31 cellular contexts compared by ENCODE assay signal in the genomic region with DNA sequence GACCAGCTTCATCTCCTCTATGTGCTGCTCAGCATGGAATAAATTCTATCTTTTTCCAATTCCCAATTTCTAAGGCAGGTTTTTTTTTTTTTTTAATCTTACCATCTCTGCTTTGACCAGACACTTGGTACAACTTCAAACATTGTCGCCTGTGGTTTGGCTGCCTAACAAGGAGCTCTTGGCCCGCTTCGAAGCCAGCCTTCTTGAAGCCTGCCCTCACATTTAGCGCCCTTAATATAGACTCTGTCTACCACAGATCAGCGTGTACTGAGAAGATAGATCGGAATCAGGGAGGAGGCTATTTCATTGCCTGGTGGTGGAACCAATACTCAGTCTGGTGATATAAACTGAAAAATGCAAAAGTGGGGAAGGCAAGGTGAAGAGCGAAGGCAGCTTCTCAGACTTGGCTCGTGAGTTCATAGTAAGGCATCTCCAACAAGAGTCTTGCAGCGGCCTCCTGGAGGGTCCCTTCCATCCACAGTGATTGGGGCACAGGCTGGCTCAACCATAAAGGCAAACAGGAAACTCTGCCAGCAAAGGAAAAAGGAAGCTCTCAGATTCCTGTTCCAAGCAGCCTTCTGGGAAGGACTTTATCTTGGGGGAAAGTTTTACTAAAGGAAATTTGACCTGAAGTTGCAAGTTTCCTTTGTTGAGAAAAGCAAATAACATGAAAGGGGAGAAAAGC.
DNase-seq lines count a peak whose midpoint lies in the region; ATAC-seq, FAIRE-seq and TF ChIP-seq lines count a peak whose summit lies in the region.
"Had no signal": no experiment of that assay in that cellular context is flagged by ENCODE, and none has a peak within 500 bp of the region (broad histone marks: within the 10 kb centered on the region; RNA-seq: fewer than 3 reads in every experiment).

No MANE protein-coding gene starts in this region.

- no peaks in the 10 kb centered on the region for H3K27me3 ChIP-seq in DND-41 (ENCODE audit: insufficient read depth, low read length, poor library complexity)
- H3K27me3 ChIP-seq: BE2C, cardiac muscle cell, ovary, right atrium auricular region had no signal

- H3K9ac ChIP-seq in DND-41 (ENCODE audit: low read depth, low read length), result no peak overlapping the region

- FAIRE-seq in H54 (lab: Jason Lieb, UNC), result no peak
- FAIRE-seq: G401.6, HTR-8/SVneo, keratinocyte had no signal

- no peak overlapping the region for H3K4me3 ChIP-seq in DND-41 (ENCODE audit: low read depth in 1 of 2, low read length in 2 of 2)
- H3K4me3 ChIP-seq: cardiac muscle cell, coronary artery, HAP-1, ovary, right atrium auricular region had no signal

- no peak overlapping the region for H3K27ac ChIP-seq in DND-41 (ENCODE audit: low read length)
- H3K27ac ChIP-seq: cardiac muscle cell, coronary artery, ovary, right atrium auricular region had no signal

- DNase-seq in DND-41 (peak; percentile 36), NCI-H2196 treated with DMSO at 0.1 percent for 48 hours (lab: John Stamatoyannopoulos, UW; ENCODE audit: unreplicated experiment) (peak; percentile 19), astrocyte of the hippocampus (ENCODE audit: low read depth, low spot score) (peak; percentile 65), nephron progenitor cell (no peak), H54 (ENCODE audit: insufficient read length, low spot score) (no peak), SW480 (ENCODE audit: low spot score) (no peak)
- DNase-seq in central memory CD4-positive, alpha-beta T cell, result no peak
- DNase-seq: activated B cell treated with CpG ODN at 0.5 μM for 24 hours; activated CD8-positive, alpha-beta memory T cell treated with anti-CD3 and anti-CD28 coated beads, Interleukin-2, amount 10 ng/mL, durations not matched to agents 7 days and 5 days; activated naive CD4-positive, alpha-beta T cell; activated T-cell treated with anti-CD3 and anti-CD28 coated beads, Interleukin-2, amount 50 U/mL, for 48 hours; amniotic stem cell; BE2C; CD8-positive, alpha-beta memory T cell; KG1; midbrain; MM.1S; naive thymus-derived CD8-positive, alpha-beta T cell; NCI-H2081; ovary; stimulated activated CD4-positive, alpha-beta T cell treated with anti-CD3 and anti-CD28 coated beads, Interleukin-2, amount 100 ng/mL, for 24 hours; trophoblast cell had no signal

- no peak overlapping the region for H3K4me2 ChIP-seq in DND-41 (ENCODE audit: insufficient read depth, low read length)

- peaks cover 25% of the 10 kb centered on the region for H3K4me1 Mint-ChIP-seq in nephron progenitor cell
- H3K4me1 Mint-ChIP-seq: activated B cell treated with CpG ODN at 0.5 μM for 24 hours had no signal

- H3K4me3 Mint-ChIP-seq in nephron progenitor cell, result no peak overlapping the region
- H3K4me3 Mint-ChIP-seq: activated B cell treated with CpG ODN at 0.5 μM for 24 hours; activated CD8-positive, alpha-beta memory T cell treated with anti-CD3 and anti-CD28 coated beads, Interleukin-2, amount 10 ng/mL, durations not matched to agents 7 days and 5 days; CD8-positive, alpha-beta memory T cell; naive thymus-derived CD8-positive, alpha-beta T cell had no signal

- no peak for TF ChIP-seq POLR2A in H54 (IDR thresholded peaks at IDR 0.05; ENCODE audit: low read depth, low read length)

- no peak for TF ChIP-seq CTCF in DND-41 (IDR thresholded peaks at IDR 0.05; ENCODE audit: borderline replicate concordance, extremely low read depth, low read length, poor library complexity, severe bottlenecking)
- TF ChIP-seq CTCF in nephron progenitor cell (IDR thresholded peaks at IDR 0.05), result no peak

- H3K27me3 Mint-ChIP-seq in nephron progenitor cell (ENCODE audit: low read depth, poor library complexity), result peaks cover 29% of the 10 kb centered on the region
- H3K27me3 Mint-ChIP-seq: activated B cell treated with CpG ODN at 0.5 μM for 24 hours; activated CD8-positive, alpha-beta memory T cell treated with anti-CD3 and anti-CD28 coated beads, Interleukin-2, amount 10 ng/mL, durations not matched to agents 7 days and 5 days; naive thymus-derived CD8-positive, alpha-beta T cell had no signal

- H3K36me3 Mint-ChIP-seq in nephron progenitor cell (ENCODE audit: low read depth), result no peaks in the 10 kb centered on the region

- H3K4me1 ChIP-seq in DND-41 (ENCODE audit: insufficient read depth, low read length), result no peaks in the 10 kb centered on the region
- H3K4me1 ChIP-seq: BE2C, HAP-1, right atrium auricular region had no signal

- H3K79me2 ChIP-seq in DND-41 (ENCODE audit: insufficient read depth, low read length), result no peaks in the 10 kb centered on the region

- no peaks in the 10 kb centered on the region for H4K20me1 ChIP-seq in DND-41 (ENCODE audit: insufficient read depth, low read length)

- peaks cover 9% of the 10 kb centered on the region for H3K9me3 Mint-ChIP-seq in nephron progenitor cell
- H3K9me3 Mint-ChIP-seq: activated B cell treated with CpG ODN at 0.5 μM for 24 hours had no signal

- peak overlapping the region; percentile 18 for H3K27ac Mint-ChIP-seq in nephron progenitor cell
- H3K27ac Mint-ChIP-seq: activated B cell treated with CpG ODN at 0.5 μM for 24 hours; activated CD8-positive, alpha-beta memory T cell treated with anti-CD3 and anti-CD28 coated beads, Interleukin-2, amount 10 ng/mL, durations not matched to agents 7 days and 5 days had no signal

- no peak overlapping the region for H2AFZ ChIP-seq in DND-41 (ENCODE audit: low read depth, low read length)

- H3K9me3 ChIP-seq in DND-41 (ENCODE audit: insufficient read depth, low read length, severe bottlenecking), result no peaks in the 10 kb centered on the region
- H3K9me3 ChIP-seq: BE2C, HAP-1, ovary, right atrium auricular region had no signal

- ATAC-seq in DND-41 (ENCODE audit: insufficient read depth, low read depth), result peak; percentile 62; the same call in 2 of the 3 replicates
- ATAC-seq in HG03378 (IDR thresholded peaks at IDR 0.05; ENCODE audit: unreplicated experiment), result no peak
- ATAC-seq: activated CD8-positive, alpha-beta memory T cell treated with anti-CD3 and anti-CD28 coated beads, Interleukin-2, amount 10 ng/mL, durations not matched to agents 7 days and 5 days; naive thymus-derived CD8-positive, alpha-beta T cell; SK-N-SH treated with all-trans-retinoic acid at 6 μM for 48 hours had no signal

- H3K36me3 ChIP-seq in DND-41 (ENCODE audit: insufficient read depth, low read length), result no peaks in the 10 kb centered on the region
- H3K36me3 ChIP-seq: BE2C, cardiac muscle cell, HAP-1, ovary, right atrium auricular region had no signal

Comparison
In these comparisons a context has a peak if more than half of its experiments do, and no peak if none do; other contexts are left out.
1. DNase-seq: peak in DND-41 (single experiment), NCI-H2196 treated with DMSO at 0.1 percent for 48 hours (single experiment) and astrocyte of the hippocampus (single experiment); none in nephron progenitor cell (single experiment), central memory CD4-positive, alpha-beta T cell (single experiment), H54 (single experiment) and SW480 (single experiment).